In genomic region chr20:47042464-47042863, GRCh38 we compare ENCODE assay signal across 17 cellular contexts.
"Had no signal": no experiment of that assay in that cellular context is flagged by ENCODE, and none has a peak within 500 bp of the region (broad histone marks: within the 10 kb centered on the region; RNA-seq: fewer than 3 reads in every experiment).

No MANE protein-coding gene starts in this region.

- H3K9me3 Mint-ChIP-seq: natural killer cell had no signal

- H3K27ac Mint-ChIP-seq: natural killer cell, neural progenitor cell had no signal

- H3K36me3 Mint-ChIP-seq: natural killer cell, neural progenitor cell had no signal

- DNase-seq: colonic mucosa; dermis blood vessel endothelial cell; foreskin keratinocyte; heart left ventricle; hippocampal formation; left colon; left ventricle myocardium superior; mesenchymal stem cell; natural killer cell; nucleus accumbens; ovary; small intestine; stimulated activated CD4-positive, alpha-beta T cell treated with anti-CD3 and anti-CD28 coated beads, Interleukin-12 subunit alpha, Interleukin-12 subunit beta, amount 100 ng/mL, for 4 hours; stimulated activated naive CD4-positive, alpha-beta T cell treated with Interleukin-2 at 50 U/mL for 16 hours; thyroid gland had no signal

- H3K4me1 Mint-ChIP-seq: natural killer cell, neural progenitor cell had no signal

- H3K4me3 Mint-ChIP-seq: natural killer cell, neural progenitor cell, type B pancreatic cell had no signal
